In the genomic region with DNA sequence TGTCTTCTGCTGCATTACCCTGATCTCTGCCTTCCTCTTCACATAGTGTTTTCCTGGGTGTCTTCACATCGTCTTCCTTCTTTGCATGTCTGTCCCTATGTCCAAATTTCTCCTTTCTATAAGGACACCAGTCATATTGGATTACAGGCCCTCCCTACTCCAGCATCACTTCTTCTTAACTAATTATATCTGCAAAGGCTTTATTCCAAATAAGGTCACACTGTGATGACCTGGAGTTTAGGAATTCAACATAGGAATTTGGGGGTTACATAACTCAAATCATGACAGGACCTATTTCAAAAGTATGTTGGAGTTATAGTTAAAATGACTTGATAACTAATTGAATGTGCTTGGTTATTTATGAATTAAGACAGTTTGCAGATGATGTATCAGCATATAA, we compare ENCODE assay signal across 20 cellular contexts.
"Had no signal": no experiment of that assay in that cellular context is flagged by ENCODE, and none has a peak within 500 bp of the region (broad histone marks: within the 10 kb centered on the region; RNA-seq: fewer than 3 reads in every experiment).

No MANE protein-coding gene starts in this region.

- DNase-seq: activated CD4-positive, alpha-beta memory T cell treated with anti-CD3 and anti-CD28 coated beads for 36 hours; activated CD4-positive, alpha-beta T cell treated with anti-CD3 and anti-CD28 coated beads for 48 hours; activated CD4-positive, CD25-positive, alpha-beta regulatory T cell; activated effector memory CD4-positive, alpha-beta T cell treated with anti-CD3 and anti-CD28 coated beads, Interleukin-2, amount 50 U/mL, for 16 hours; activated naive CD4-positive, alpha-beta T cell treated with anti-CD3 and anti-CD28 coated beads, Interleukin-2, amount 10 ng/mL, durations not matched to agents 7 days and 5 days; amygdala; body of pancreas; effector CD4-positive, alpha-beta T cell; heart right ventricle; kidney glomerular epithelial cell; left ventricle myocardium inferior; nephron progenitor cell; right cardiac atrium; stimulated activated CD4-positive, alpha-beta T cell treated with anti-CD3 and anti-CD28 coated beads, Interleukin-1b, Interleukin-23, amount 100 ng/mL, for 48 hours; stimulated activated naive CD8-positive, alpha-beta T cell treated with anti-CD3 and anti-CD28 coated beads, Interleukin-15, amount 100 ng/mL, for 72 hours; T-helper 17 cell; tibial artery had no signal

- ATAC-seq: body of pancreas; heart right ventricle; right cardiac atrium; stimulated activated effector memory CD8-positive, alpha-beta T cell treated with anti-CD3 and anti-CD28 coated beads, Interleukin-12 subunit alpha, Interleukin-12 subunit beta, amount 100 ng/mL, for 72 hours; stimulated activated naive CD8-positive, alpha-beta T cell treated with anti-CD3 and anti-CD28 coated beads, Interleukin-15, amount 100 ng/mL, for 72 hours; T-helper 17 cell had no signal

- H3K27ac ChIP-seq: body of pancreas, heart right ventricle, left ventricle myocardium inferior, parathyroid adenoma, skin epidermis, tibial artery had no signal

- H3K36me3 ChIP-seq: heart right ventricle, left ventricle myocardium inferior, tibial artery had no signal

- H3K9me3 ChIP-seq: body of pancreas had no signal

- H3K27me3 ChIP-seq: body of pancreas, tibial artery had no signal

- H3K4me3 ChIP-seq: body of pancreas, heart right ventricle, left ventricle myocardium inferior, skin epidermis, tibial artery had no signal

- H3K4me1 ChIP-seq: body of pancreas, heart right ventricle, left ventricle myocardium inferior, tibial artery had no signal
